Comparison of ENCODE assay signal across 27 cellular contexts in the genomic region with DNA sequence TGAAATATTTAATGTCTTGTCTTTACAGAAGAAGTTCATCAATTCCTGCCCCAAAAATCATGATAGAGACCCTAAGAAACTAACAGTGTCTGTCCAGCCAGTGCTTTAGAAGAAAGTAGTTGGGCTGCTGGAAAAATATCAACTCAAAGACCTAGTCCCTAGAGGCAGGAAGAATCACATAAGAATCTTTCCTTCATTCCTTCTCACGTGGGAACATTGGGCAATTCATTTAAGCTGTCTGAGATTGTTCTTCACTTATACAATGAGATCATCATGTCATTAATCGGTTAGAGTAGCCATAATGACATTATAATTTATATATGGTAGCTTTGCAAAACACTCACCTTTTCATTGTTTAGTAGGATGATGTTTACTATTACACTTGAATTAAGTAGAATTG.
DNase-seq lines count a peak whose midpoint lies in the region; ATAC-seq and TF ChIP-seq lines count a peak whose summit lies in the region.
"Had no signal": no experiment of that assay in that cellular context is flagged by ENCODE, and none has a peak within 500 bp of the region (broad histone marks: within the 10 kb centered on the region; RNA-seq: fewer than 3 reads in every experiment).

No MANE protein-coding gene starts in this region.

- no peak overlapping the region; the same call in 1 of the 2 replicates for H3K18ac ChIP-seq in IMR-90 (ENCODE audit: low read depth, low read length)

- H2BK20ac ChIP-seq in IMR-90 (ENCODE audit: low read depth, low read length) = no peak overlapping the region

- peaks cover 16 to 18% of the 10 kb centered on the region in 2 experiments for H3K79me1 ChIP-seq in IMR-90 (ENCODE audit: low read depth in 1 of 2, low read length in 2 of 2)

- no peaks in the 10 kb centered on the region for H3K36me3 ChIP-seq in IMR-90 (ENCODE audit: control insufficient read depth, insufficient read depth, low read length)
- H3K36me3 ChIP-seq in tibial artery = no peaks in the 10 kb centered on the region
- no peaks in the 10 kb centered on the region for H3K36me3 ChIP-seq in stomach
- H3K36me3 ChIP-seq: cardiac muscle cell had no signal

- H3K27me3 ChIP-seq in IMR-90 (ENCODE audit: control insufficient read depth, insufficient read depth, low read length) (no peaks in the 10 kb centered on the region), tibial artery (no peaks in the 10 kb centered on the region), stomach (no peaks in the 10 kb centered on the region)
- H3K27me3 ChIP-seq: cardiac muscle cell had no signal

- no peak overlapping the region for H2BK5ac ChIP-seq in IMR-90 (ENCODE audit: low read depth, low read length, poor library complexity, severe bottlenecking)

- H3K4me1 ChIP-seq in IMR-90 (ENCODE audit: control insufficient read depth, insufficient read depth, low read length) (peaks cover 2% of the 10 kb centered on the region; the same call in 1 of the 2 replicates), tibial artery (no peaks in the 10 kb centered on the region), stomach (no peaks in the 10 kb centered on the region)

- no peak overlapping the region for H3K14ac ChIP-seq in IMR-90 (replicated peaks; ENCODE audit: low read depth, low read length)

- DNase-seq in AG10803 (ENCODE audit: low read depth) (peak; percentile 74), IMR-90 (peak; percentile 52), choroid plexus epithelial cell (ENCODE audit: low read depth) (peak; percentile 82), myocyte (ENCODE audit: low read depth) (peak; percentile 26), NCI-H2107 treated with DMSO at 0.1 percent for 48 hours (lab: John Stamatoyannopoulos, UW; ENCODE audit: unreplicated experiment) (no peak), foreskin melanocyte (no peak), tibial artery (no peak), stomach (no peak)
- DNase-seq: activated CD8-positive, alpha-beta T cell treated with anti-CD3 and anti-CD28 coated beads, Interleukin-2, amount 10 ng/mL, durations not matched to agents 7 days and 5 days; activated gamma-delta T cell; activated naive CD8-positive, alpha-beta T cell treated with anti-CD3 and anti-CD28 coated beads, Interleukin-2, amount 50 U/mL, for 24 hours; DMS153; glutamatergic neuron; HFFc6; KBM-7; left cardiac atrium; mesenchymal stem cell; naive thymus-derived CD4-positive, alpha-beta T cell; NCI-H1436 treated with DMSO at 0.1 percent for 48 hours; NCI-H526 treated with DMSO at 0.1 percent for 48 hours; PC-3; right cardiac atrium; SHP77 treated with DMSO at 0.1 percent for 48 hours; stimulated activated CD4-positive, alpha-beta T cell treated with anti-CD3 and anti-CD28 coated beads, Interleukin-15, amount 100 ng/mL, for 24 hours; stimulated activated CD8-positive, alpha-beta memory T cell treated with anti-CD3 and anti-CD28 coated beads, Interleukin-4, amount 100 ng/mL, for 48 hours; SW 1271 had no signal

- dilution Hi-C loops in IMR-90 (cut with HindIII; ENCODE audit: low sequenced_read_pairs, unreplicated experiment) = no loop called here

- no peak overlapping the region for H2BK15ac ChIP-seq in IMR-90 (ENCODE audit: low read depth, low read length)

- POLR2A ChIA-PET in IMR-90 (lab: Charles Lee; ENCODE audit: unreplicated experiment) = no interaction called here

- H3K23ac ChIP-seq in IMR-90 (ENCODE audit: low read depth, low read length) = no peak overlapping the region

- TF ChIP-seq RAD21 in IMR-90 (IDR thresholded peaks at IDR 0.05; ENCODE audit: low read length) = no peak

- no peak overlapping the region for H4K5ac ChIP-seq in IMR-90 (ENCODE audit: low read depth, low read length)

- no peak overlapping the region for H3K27ac ChIP-seq in IMR-90 (ENCODE audit: insufficient read depth, low read length)
- H3K27ac ChIP-seq in tibial artery = no peak overlapping the region
- no peak overlapping the region for H3K27ac ChIP-seq in stomach
- H3K27ac ChIP-seq: cardiac muscle cell had no signal

- CTCF ChIA-PET in IMR-90 (lab: Yijun Ruan, JAX) = no interaction called here

- intact Hi-C loops in IMR-90 (cut with micrococcal nuclease) (no loop called here), tibial artery (cut with DNase I; ENCODE audit: low total_unique reads) (no loop called here), stomach (cut with DNase I; ENCODE audit: low total_unique reads) (no loop called here)

- peaks cover 10% of the 10 kb centered on the region; the same call in 1 of the 2 replicates for H4K20me1 ChIP-seq in IMR-90 (ENCODE audit: insufficient read depth, low read length)

- no peak for TF ChIP-seq POLR2A in IMR-90 (IDR thresholded peaks at IDR 0.05; ENCODE audit: low read depth, low read length)
- TF ChIP-seq POLR2A in stomach (IDR thresholded peaks at IDR 0.05) = no peak

- no peak overlapping the region for H4K8ac ChIP-seq in IMR-90 (ENCODE audit: low read depth in 2 of 2, low read length in 2 of 2)

- no peak overlapping the region for H2BK120ac ChIP-seq in IMR-90 (ENCODE audit: low read depth, low read length)

- no peaks in the 10 kb centered on the region for H3K9me3 ChIP-seq in IMR-90 (ENCODE audit: control insufficient read depth, insufficient read depth, low read length)
- no peaks in the 10 kb centered on the region for H3K9me3 ChIP-seq in tibial artery
- H3K9me3 ChIP-seq in stomach = no peaks in the 10 kb centered on the region

- no peak overlapping the region for H3K56ac ChIP-seq in IMR-90 (ENCODE audit: extremely low read depth, insufficient read depth, low read length)

- TF ChIP-seq EP300 in stomach (IDR thresholded peaks at IDR 0.05) = no peak

- 0 out of 2 replicates have a peak, but pooled peaks cover 3% of the 10 kb centered on the region for H3K9me1 ChIP-seq in IMR-90 (ENCODE audit: insufficient read depth, low read length)

- no peak overlapping the region for H3K4ac ChIP-seq in IMR-90 (ENCODE audit: low read depth, low read length)

- BruUV-seq in IMR-90 (replicated peaks; lab: Mats Ljungman, UMichigan) = no TSS peak

- no peak overlapping the region for H3K4me2 ChIP-seq in IMR-90 (ENCODE audit: low read depth, low read length)

- H3K4me3 ChIP-seq in AG10803 (ENCODE audit: low read length) (no peak overlapping the region), IMR-90 (ENCODE audit: insufficient read depth, low read depth, low read length) (no peak overlapping the region), choroid plexus epithelial cell (ENCODE audit: low read depth, low read length) (no peak overlapping the region), tibial artery (no peak overlapping the region), stomach (no peak overlapping the region)
- H3K4me3 ChIP-seq: cardiac muscle cell had no signal

- no peak overlapping the region for H2AFZ ChIP-seq in IMR-90 (replicated peaks; ENCODE audit: low read length, poor library complexity)

- no peak overlapping the region for H4K91ac ChIP-seq in IMR-90 (ENCODE audit: insufficient read depth, low read depth, low read length)

- no CpG with 5 or more reads among the region's 2 CpGs for WGBS in IMR-90 (ENCODE audit: extremely low coverage in 2 of 2, insufficient read length in 1 of 2), 2 experiments
- 46 to 63% (median 55%) methylated on average over 2 of the region's 2 CpGs for WGBS in stomach, 5 donors

- H3K9ac ChIP-seq in IMR-90 (ENCODE audit: low read depth, low read length) = no peak overlapping the region

- in situ Hi-C loops in IMR-90 (cut with MboI; ENCODE audit: low sequenced_read_pairs) = no loop called here

- no peak for TF ChIP-seq CTCF in AG10803 (conservative IDR thresholded peaks at IDR 0.05; ENCODE audit: low read length)
- no peak for TF ChIP-seq CTCF in IMR-90 (conservative IDR thresholded peaks at IDR 0.05; ENCODE audit: low read depth, low read length)
- TF ChIP-seq CTCF in choroid plexus epithelial cell (conservative IDR thresholded peaks at IDR 0.05; ENCODE audit: low read depth, low read length) = no peak
- no peak for TF ChIP-seq CTCF in tibial artery (IDR thresholded peaks at IDR 0.05)
- no peak for TF ChIP-seq CTCF in stomach (IDR thresholded peaks at IDR 0.05)

- H2AK5ac ChIP-seq in IMR-90 (ENCODE audit: low read depth, low read length) = no peak overlapping the region

- H2AK9ac ChIP-seq in IMR-90 (replicated peaks; ENCODE audit: low read depth, low read length, poor library complexity) = no peak overlapping the region

- peak; percentile 60 for ATAC-seq in IMR-90 (ENCODE audit: low read depth)
- ATAC-seq: activated CD8-positive, alpha-beta T cell treated with anti-CD3 and anti-CD28 coated beads, Interleukin-2, amount 10 ng/mL, durations not matched to agents 7 days and 5 days; activated naive CD8-positive, alpha-beta T cell treated with anti-CD3 and anti-CD28 coated beads, Interleukin-2, amount 50 U/mL, for 24 hours; left cardiac atrium; naive thymus-derived CD4-positive, alpha-beta T cell; PC-3; right cardiac atrium had no signal

TF ChIP-seq in IMR-90, 13 proteins besides CTCF, POLR2A, EP300 and RAD21:
- TF ChIP-seq MAZ (IDR thresholded peaks at IDR 0.05; ENCODE audit: borderline replicate concordance, low read depth, low read length) (no peak), MAFK (IDR thresholded peaks at IDR 0.05; ENCODE audit: low read depth, low read length) (no peak), BHLHE40 (IDR thresholded peaks at IDR 0.05; ENCODE audit: low read depth, low read length) (peak; percentile 30; the same call in 1 of the 2 replicates), CEBPB (IDR thresholded peaks at IDR 0.05; ENCODE audit: low read depth, low read length) (peak; percentile 72)

Comparison
In these comparisons a context has a peak if more than half of its experiments do, and no peak if none do; other contexts are left out.
1. DNase-seq: peak in AG10803 (single experiment), IMR-90 (single experiment), choroid plexus epithelial cell (single experiment) and myocyte (single experiment); none in NCI-H2107 treated with DMSO at 0.1 percent for 48 hours (single experiment), foreskin melanocyte (single experiment), tibial artery (0 of 2) and stomach (single experiment).